In genomic region chr15:48389701-48390143, GRCh38 we compare ENCODE assay signal across 2 cellular contexts.
TF ChIP-seq lines count a peak whose summit lies in the region.

No MANE protein-coding gene starts in this region.

TF ChIP-seq in HCT116, 20 proteins besides CTCF, POLR2A, EP300 and RAD21 (continued from another document):
- TF ChIP-seq EGR1 (IDR thresholded peaks at IDR 0.05; ENCODE audit: low read depth) (no peak), ZNF274 (IDR thresholded peaks at IDR 0.05; ENCODE audit: low read depth, low read length) (no peak), ZBTB33 (IDR thresholded peaks at IDR 0.05; ENCODE audit: extremely low read depth, insufficient replicate concordance, low read length) (no peak), REST (IDR thresholded peaks at IDR 0.05; ENCODE audit: low read depth) (no peak), EZH2phosphoT487 (IDR thresholded peaks at IDR 0.05; ENCODE audit: borderline replicate concordance) (no peak), TCF7L2 (IDR thresholded peaks at IDR 0.05; ENCODE audit: borderline replicate concordance, extremely low read depth, insufficient read depth, insufficient read length) (no peak), MAX (IDR thresholded peaks at IDR 0.05) (no peak), YY1 (IDR thresholded peaks at IDR 0.05; ENCODE audit: extremely low read depth, insufficient replicate concordance, low read depth, low read length) (no peak), FOSL1 (IDR thresholded peaks at IDR 0.05; ENCODE audit: low read depth) (no peak), CBX3 (IDR thresholded peaks at IDR 0.05; ENCODE audit: low read depth) (no peak)

TF ChIP-seq in WTC11, 78 proteins besides CTCF, POLR2A, EP300 and RAD21 (continued from another document):
- TF ChIP-seq ATF6 (CRISPR knock-in tag; IDR thresholded peaks at IDR 0.05) (no peak), E2F5 (CRISPR knock-in tag; IDR thresholded peaks at IDR 0.05) (no peak), CDX4 (CRISPR knock-in tag; IDR thresholded peaks at IDR 0.05; ENCODE audit: borderline replicate concordance) (no peak), MXD4 (CRISPR knock-in tag; IDR thresholded peaks at IDR 0.05; ENCODE audit: borderline replicate concordance) (no peak), TCF7 (CRISPR knock-in tag; IDR thresholded peaks at IDR 0.05; ENCODE audit: low read depth) (no peak), NR3C1 (CRISPR knock-in tag; conservative IDR thresholded peaks at IDR 0.05; ENCODE audit: low read depth) (no peak), GTF2I (CRISPR knock-in tag; conservative IDR thresholded peaks at IDR 0.05) (no peak), NFYB (CRISPR knock-in tag; conservative IDR thresholded peaks at IDR 0.05; ENCODE audit: low read depth) (no peak), PRDM15 (CRISPR knock-in tag; IDR thresholded peaks at IDR 0.05) (no peak)
